Comparison of ENCODE assay signal across 8 cellular contexts in the genomic region with DNA sequence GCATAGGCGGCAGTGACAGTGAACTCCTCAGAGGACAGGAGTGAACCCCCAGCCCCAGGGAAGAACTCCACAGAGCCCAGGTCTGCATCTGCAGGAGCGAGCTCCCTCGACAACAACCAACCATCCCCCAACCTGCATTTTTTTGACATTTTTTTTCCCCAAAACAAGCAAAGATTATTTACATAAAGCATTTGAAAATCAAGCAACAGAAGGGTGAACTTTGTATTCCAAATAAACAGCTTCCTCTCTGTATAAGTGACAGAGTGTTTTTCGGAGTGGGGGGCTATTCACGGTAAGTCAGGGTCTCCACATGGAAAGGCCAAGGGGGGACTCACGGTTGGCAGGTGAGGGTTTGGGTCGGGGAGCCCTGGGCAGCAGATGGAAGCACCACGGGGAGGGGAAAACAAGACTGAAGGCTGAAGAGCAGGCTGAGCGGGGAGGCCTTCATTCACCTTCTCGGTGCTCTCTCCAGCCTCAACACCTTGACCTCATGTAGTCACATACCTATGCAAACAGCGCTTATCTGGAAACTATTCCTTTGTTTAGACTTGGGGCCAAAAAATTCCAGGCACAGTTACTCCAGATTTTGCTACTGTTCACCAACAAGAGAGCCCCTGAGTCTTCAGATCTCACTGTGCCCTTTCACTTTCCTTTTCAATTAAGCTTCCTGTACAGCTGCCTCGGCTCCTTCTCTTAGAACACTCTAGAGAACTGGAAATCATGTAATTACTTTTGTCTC. TPM values are rescaled to one million over a fixed set of nuclear protein-coding genes. Genes with fewer than 3 reads are reported as not detected.
DNase-seq lines count a peak whose midpoint lies in the region; ATAC-seq, FAIRE-seq and TF ChIP-seq lines count a peak whose summit lies in the region.

No MANE protein-coding gene starts in this region.

- DNase-seq in A549 (ENCODE audit: low read depth in 1 of 2, low spot score in 1 of 2) (no peak), HL-60 (ENCODE audit: low read depth in 1 of 2, low spot score in 1 of 2) (no peak), dorsolateral prefrontal cortex (peak in 1 of 10 donors; percentile 10), mesenteric fat pad (ENCODE audit: low spot score) (peak; percentile 14), tibial artery (no peak), NCI-H187 treated with DMSO at 0.1 percent for 48 hours (lab: John Stamatoyannopoulos, UW) (no peak)

- POLR2A ChIA-PET in A549 (lab: Yijun Ruan, JAX) = no interaction called here

- peaks cover 18% of the 10 kb centered on the region for H3K4me1 ChIP-seq in A549
- peaks cover 0 to 73% (median 68%) of the 10 kb centered on the region in 4 donors for H3K4me1 ChIP-seq in tibial artery

- no peak for TF ChIP-seq RAD21 in A549 (conservative IDR thresholded peaks at IDR 0.05 in 1 of 2, IDR thresholded peaks at IDR 0.05 in 1 of 2)

- H3K27me3 ChIP-seq in HL-60 (ENCODE audit: insufficient read depth, poor library complexity, severe bottlenecking) (no peaks in the 10 kb centered on the region), dorsolateral prefrontal cortex (no peaks in the 10 kb centered on the region), tibial artery (no peaks in the 10 kb centered on the region)

- H3K36me3 ChIP-seq in tibial artery = no peaks in the 10 kb centered on the region

- 66% methylated on average over 12 of the region's 12 CpGs for WGBS in A549 (ENCODE audit: missing lambda C conversion rate)

- peak overlapping the region; percentile 39 for H3K4me2 ChIP-seq in A549

- no peak for TF ChIP-seq POLR2A in A549 (IDR thresholded peaks at IDR 0.05; ENCODE audit: low read length)

- no peak for FAIRE-seq in A549 (lab: Jason Lieb, UNC)

- intact Hi-C loops in dorsolateral prefrontal cortex (cut with DNase I) = no loop called here
- intact Hi-C loops in tibial artery (cut with DNase I; ENCODE audit: low total_unique reads) = no loop called here

- H3K4me3 ChIP-seq in A549 (no peak overlapping the region), HL-60 (replicated peaks; ENCODE audit: insufficient read depth, low read length) (no peak overlapping the region), WI38 (ENCODE audit: low read depth, low read length) (peak overlapping the region; percentile 14), dorsolateral prefrontal cortex (peak overlapping the region; percentile 12 to 65 (median 42)), tibial artery (peak overlapping the region; percentile 24 to 44)

- TF ChIP-seq CTCF in A549 (IDR thresholded peaks at IDR 0.05) = no peak
- no peak for TF ChIP-seq CTCF in HL-60 (IDR thresholded peaks at IDR 0.05; ENCODE audit: insufficient read depth, low read length)
- no peak for TF ChIP-seq CTCF in WI38 (IDR thresholded peaks at IDR 0.05; ENCODE audit: low read depth, low read length)
- no peak for TF ChIP-seq CTCF in dorsolateral prefrontal cortex (IDR thresholded peaks at IDR 0.05 in 54 of 56, conservative IDR thresholded peaks at IDR 0.05 in 2 of 56; ENCODE audit: low read depth in 1 of 56, partially characterized antibody in 56 of 56)
- TF ChIP-seq CTCF in tibial artery (IDR thresholded peaks at IDR 0.05) = no peak

- H3K27ac ChIP-seq in A549 = peak overlapping the region in 1 of 2 experiments; percentile 64; a peak in 3 of 6 replicates
- peak overlapping the region; percentile 30 for H3K27ac ChIP-seq in HL-60 (replicated peaks)
- peak overlapping the region in 54 of 59 donors; percentile 31 to 92 (median 74) for H3K27ac ChIP-seq in dorsolateral prefrontal cortex
- peak overlapping the region; percentile 82 to 93 for H3K27ac ChIP-seq in tibial artery

- H3K9me3 ChIP-seq in A549 (no peaks in the 10 kb centered on the region), tibial artery (no peaks in the 10 kb centered on the region)

- CTCF ChIA-PET in A549 (lab: Yijun Ruan, JAX) = interaction anchor here (0.8 kb wide), 1 partner anchor 110 kb away, joined by 3 read pairs; no protein-coding TSS in a partner anchor

- ATAC-seq in A549 (peak in 1 of 2 experiments; percentile 38; a peak in 2 of 6 replicates), GM18867 (IDR thresholded peaks at IDR 0.05; ENCODE audit: unreplicated experiment) (peak; percentile 72)

- TF ChIP-seq EP300 in A549 (IDR thresholded peaks at IDR 0.05) = no peak

TF ChIP-seq in A549, 52 proteins besides CTCF, POLR2A, EP300 and RAD21 (continues in another document):
- TF ChIP-seq PHF8 (IDR thresholded peaks at IDR 0.05; ENCODE audit: borderline replicate concordance, low read depth) (no peak), HDAC2 (IDR thresholded peaks at IDR 0.05) (no peak), POLR2AphosphoS2 (conservative IDR thresholded peaks at IDR 0.05; ENCODE audit: low read length) (no peak), GATA3 (IDR thresholded peaks at IDR 0.05; ENCODE audit: borderline replicate concordance) (no peak), NPAS2 (CRISPR knock-in tag; IDR thresholded peaks at IDR 0.05; ENCODE audit: borderline replicate concordance) (no peak), FOSL2 (IDR thresholded peaks at IDR 0.05) (no peak), FOSL2 (CRISPR knock-in tag; IDR thresholded peaks at IDR 0.05) (no peak), MAZ (IDR thresholded peaks at IDR 0.05; ENCODE audit: borderline replicate concordance, low read depth, low read length) (no peak), RARB (CRISPR knock-in tag; IDR thresholded peaks at IDR 0.05) (no peak), FOSB (CRISPR knock-in tag; IDR thresholded peaks at IDR 0.05) (no peak), HOXB5 (CRISPR knock-in tag; IDR thresholded peaks at IDR 0.05) (no peak)
- TF ChIP-seq, protein P1, sequence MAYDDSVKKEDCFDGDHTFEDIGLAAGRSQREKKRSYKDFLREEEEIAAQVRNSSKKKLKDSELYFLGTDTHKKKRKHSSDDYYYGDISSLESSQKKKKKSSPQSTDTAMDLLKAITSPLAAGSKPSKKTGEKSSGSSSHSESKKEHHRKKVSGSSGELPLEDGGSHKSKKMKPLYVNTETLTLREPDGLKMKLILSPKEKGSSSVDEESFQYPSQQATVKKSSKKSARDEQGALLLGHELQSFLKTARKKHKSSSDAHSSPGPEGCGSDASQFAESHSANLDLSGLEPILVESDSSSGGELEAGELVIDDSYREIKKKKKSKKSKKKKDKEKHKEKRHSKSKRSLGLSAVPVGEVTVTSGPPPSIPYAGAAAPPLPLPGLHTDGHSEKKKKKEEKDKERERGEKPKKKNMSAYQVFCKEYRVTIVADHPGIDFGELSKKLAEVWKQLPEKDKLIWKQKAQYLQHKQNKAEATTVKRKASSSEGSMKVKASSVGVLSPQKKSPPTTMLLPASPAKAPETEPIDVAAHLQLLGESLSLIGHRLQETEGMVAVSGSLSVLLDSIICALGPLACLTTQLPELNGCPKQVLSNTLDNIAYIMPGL (CRISPR knock-in tag; IDR thresholded peaks at IDR 0.05; ENCODE audit: borderline replicate concordance) = no peak
- TF ChIP-seq, protein P2, sequence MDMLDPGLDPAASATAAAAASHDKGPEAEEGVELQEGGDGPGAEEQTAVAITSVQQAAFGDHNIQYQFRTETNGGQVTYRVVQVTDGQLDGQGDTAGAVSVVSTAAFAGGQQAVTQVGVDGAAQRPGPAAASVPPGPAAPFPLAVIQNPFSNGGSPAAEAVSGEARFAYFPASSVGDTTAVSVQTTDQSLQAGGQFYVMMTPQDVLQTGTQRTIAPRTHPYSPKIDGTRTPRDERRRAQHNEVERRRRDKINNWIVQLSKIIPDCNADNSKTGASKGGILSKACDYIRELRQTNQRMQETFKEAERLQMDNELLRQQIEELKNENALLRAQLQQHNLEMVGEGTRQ (IDR thresholded peaks at IDR 0.05) = no peak
- TF ChIP-seq, protein P3, sequence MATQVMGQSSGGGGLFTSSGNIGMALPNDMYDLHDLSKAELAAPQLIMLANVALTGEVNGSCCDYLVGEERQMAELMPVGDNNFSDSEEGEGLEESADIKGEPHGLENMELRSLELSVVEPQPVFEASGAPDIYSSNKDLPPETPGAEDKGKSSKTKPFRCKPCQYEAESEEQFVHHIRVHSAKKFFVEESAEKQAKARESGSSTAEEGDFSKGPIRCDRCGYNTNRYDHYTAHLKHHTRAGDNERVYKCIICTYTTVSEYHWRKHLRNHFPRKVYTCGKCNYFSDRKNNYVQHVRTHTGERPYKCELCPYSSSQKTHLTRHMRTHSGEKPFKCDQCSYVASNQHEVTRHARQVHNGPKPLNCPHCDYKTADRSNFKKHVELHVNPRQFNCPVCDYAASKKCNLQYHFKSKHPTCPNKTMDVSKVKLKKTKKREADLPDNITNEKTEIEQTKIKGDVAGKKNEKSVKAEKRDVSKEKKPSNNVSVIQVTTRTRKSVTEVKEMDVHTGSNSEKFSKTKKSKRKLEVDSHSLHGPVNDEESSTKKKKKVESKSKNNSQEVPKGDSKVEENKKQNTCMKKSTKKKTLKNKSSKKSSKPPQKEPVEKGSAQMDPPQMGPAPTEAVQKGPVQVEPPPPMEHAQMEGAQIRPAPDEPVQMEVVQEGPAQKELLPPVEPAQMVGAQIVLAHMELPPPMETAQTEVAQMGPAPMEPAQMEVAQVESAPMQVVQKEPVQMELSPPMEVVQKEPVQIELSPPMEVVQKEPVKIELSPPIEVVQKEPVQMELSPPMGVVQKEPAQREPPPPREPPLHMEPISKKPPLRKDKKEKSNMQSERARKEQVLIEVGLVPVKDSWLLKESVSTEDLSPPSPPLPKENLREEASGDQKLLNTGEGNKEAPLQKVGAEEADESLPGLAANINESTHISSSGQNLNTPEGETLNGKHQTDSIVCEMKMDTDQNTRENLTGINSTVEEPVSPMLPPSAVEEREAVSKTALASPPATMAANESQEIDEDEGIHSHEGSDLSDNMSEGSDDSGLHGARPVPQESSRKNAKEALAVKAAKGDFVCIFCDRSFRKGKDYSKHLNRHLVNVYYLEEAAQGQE (IDR thresholded peaks at IDR 0.05) = no peak

RNA-seq across cellular contexts. Expression of a gene that starts 27.6 kb away (rescaled TPM):
- polyA plus RNA-seq in A549 (2011; rRNA removed) = 13.5 and 17.4 TPM in 2 replicates
- 7.4 and 8.4 TPM in 2 replicates for polyA plus RNA-seq in A549 (2012; cell fraction: cytosol; rRNA removed)
- polyA plus RNA-seq in A549 (2012; cell fraction: nucleus; rRNA removed) = 11.6 and 13.8 TPM in 2 replicates
- polyA plus RNA-seq in A549 (2017; fragmentation: RNase III; extraction: RNeasy Plus Mini Kit Qiagen cat#74134 plus additional on column Dnase treatment) = 6.9 to 7.1 TPM (median 7.0 TPM) in 3 replicates
- 39.0 and 49.5 TPM in 2 replicates for polyA minus RNA-seq in A549 (2011; rRNA and poly(A)+ RNA removed)
- 10 to 100 TPM; 19.9 to 80.8 (median 42.7) TPM for total RNA-seq in dorsolateral prefrontal cortex
- total RNA-seq in mesenteric fat pad = 125 TPM

RNA-seq across cellular contexts. Expression of a gene that starts 47.1 kb away (rescaled TPM):
- polyA plus RNA-seq in A549 (2011; rRNA removed) = 6.1 and 7.6 TPM in 2 replicates
- 6.1 and 6.7 TPM in 2 replicates for polyA plus RNA-seq in A549 (2012; cell fraction: cytosol; rRNA removed)
- polyA plus RNA-seq in A549 (2012; cell fraction: nucleus; rRNA removed) = 19.3 and 27.6 TPM in 2 replicates
- 4.3 to 4.6 TPM (median 4.5 TPM) in 3 replicates for polyA plus RNA-seq in A549 (2017; fragmentation: RNase III; extraction: RNeasy Plus Mini Kit Qiagen cat#74134 plus additional on column Dnase treatment)
- polyA minus RNA-seq in A549 (2011; rRNA and poly(A)+ RNA removed) = 14.5 and 15.4 TPM in 2 replicates
- total RNA-seq in dorsolateral prefrontal cortex = 10 to 100 TPM in 79 of 120 experiments, 1 to 10 TPM in 41; 6.7 to 20.0 (median 11.0) TPM
- total RNA-seq in mesenteric fat pad = 8.0 TPM

Comparison
In these comparisons a context has a peak if more than half of its experiments do, and no peak if none do; other contexts are left out.
1. H3K4me3 ChIP-seq: peak in WI38 (single experiment), dorsolateral prefrontal cortex (59 of 59) and tibial artery (2 of 2); none in A549 (single experiment) and HL-60 (single experiment).